Comparison of ENCODE assay signal across 8 cellular contexts in the genomic region with DNA sequence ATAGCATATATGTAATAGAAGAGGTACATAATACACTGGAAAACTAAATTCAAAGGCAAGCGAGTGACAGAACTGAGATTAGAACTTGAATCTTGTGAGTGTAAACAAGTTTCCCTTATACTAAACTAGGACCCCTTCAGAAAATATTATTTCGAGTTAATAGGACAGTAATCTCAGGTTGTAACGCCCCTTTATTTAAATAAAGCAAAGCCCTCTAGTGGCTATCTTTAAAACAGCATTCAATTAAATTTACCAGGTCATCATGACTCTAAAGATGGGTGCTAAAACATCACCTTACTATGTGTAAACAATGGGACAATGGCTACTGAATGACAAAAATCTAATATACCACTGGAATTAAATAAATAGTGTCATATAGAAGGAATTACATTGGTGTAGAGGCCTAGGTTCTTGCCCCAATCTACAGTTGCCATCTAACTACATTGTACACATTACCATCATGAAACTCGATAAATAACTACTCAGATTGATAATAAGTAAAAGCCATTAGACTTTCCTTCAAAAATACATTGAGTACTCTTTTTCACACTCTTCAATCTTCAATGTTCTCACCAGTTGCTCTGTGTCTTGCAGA.
A peak's percentile ranks its signal among the peaks of the same experiment; 100 is the strongest.
DNase-seq lines count a peak whose midpoint lies in the region; ATAC-seq, FAIRE-seq and TF ChIP-seq lines count a peak whose summit lies in the region.
"Had no signal": no experiment of that assay in that cellular context is flagged by ENCODE, and none has a peak within 500 bp of the region (broad histone marks: within the 10 kb centered on the region; RNA-seq: fewer than 3 reads in every experiment).

No MANE protein-coding gene starts in this region.

- intact Hi-C loops in K562 (cut with micrococcal nuclease): no loop called here

- ATAC-seq in K562: peak; percentile 51; the same call in 1 of the 3 replicates
- ATAC-seq in natural killer cell treated with Interleukin-12 subunit alpha and Interleukin-12 subunit beta and Interleukin-15 and Interleukin-18, amount 100 ng/mL, for 72 hours: no peak

- FAIRE-seq in K562 (lab: Jason Lieb, UNC): no peak

- no peaks in the 10 kb centered on the region for H3K4me1 Mint-ChIP-seq in natural killer cell treated with Interleukin-12 subunit alpha and Interleukin-12 subunit beta and Interleukin-15 and Interleukin-18, amount 100 ng/mL, for 72 hours (ENCODE audit: low read depth in 2 of 2)
- H3K4me1 Mint-ChIP-seq: IgD-negative memory B cell had no signal

- H3K27ac Mint-ChIP-seq in natural killer cell treated with Interleukin-12 subunit alpha and Interleukin-12 subunit beta and Interleukin-15 and Interleukin-18, amount 100 ng/mL, for 72 hours: no peak overlapping the region
- H3K27ac Mint-ChIP-seq: IgD-negative memory B cell had no signal

- BruUV-seq in K562 (replicated peaks; lab: Mats Ljungman, UMichigan): no TSS peak

- H3K4me3 ChIP-seq in K562: no peak overlapping the region
- no peak overlapping the region for H3K4me3 ChIP-seq in osteoblast (ENCODE audit: insufficient read depth, low read length)

- TF ChIP-seq EP300 in Ishikawa (IDR thresholded peaks at IDR 0.05; ENCODE audit: borderline replicate concordance): no peak
- no peak for TF ChIP-seq EP300 in K562 (IDR thresholded peaks at IDR 0.05; ENCODE audit: low read length)

- H4K20me1 ChIP-seq in K562 (replicated peaks; ENCODE audit: control insufficient read depth, insufficient read depth, low read length) (no peaks in the 10 kb centered on the region), osteoblast (ENCODE audit: insufficient read depth, low read length) (no peaks in the 10 kb centered on the region)

- no peaks in the 10 kb centered on the region for H3K9me1 ChIP-seq in K562 (ENCODE audit: control insufficient read depth, insufficient read depth, low read length)

- H3K27me3 ChIP-seq in K562 (ENCODE audit: control insufficient read depth in 2 of 2, insufficient read depth in 2 of 2, low read length in 2 of 2) (no peaks in the 10 kb centered on the region), osteoblast (ENCODE audit: insufficient read depth, low read length) (no peaks in the 10 kb centered on the region)

- no peaks in the 10 kb centered on the region for H3K79me2 ChIP-seq in K562 (ENCODE audit: control insufficient read depth, insufficient read depth, low read length)
- no peaks in the 10 kb centered on the region for H3K79me2 ChIP-seq in osteoblast (ENCODE audit: insufficient read depth, low read length)

- H3K9ac ChIP-seq in K562 (ENCODE audit: insufficient read depth in 1 of 2, low read depth in 2 of 2, low read length in 2 of 2): no peak overlapping the region

- peaks cover 3% of the 10 kb centered on the region for H3K9me3 Mint-ChIP-seq in natural killer cell treated with Interleukin-12 subunit alpha and Interleukin-12 subunit beta and Interleukin-15 and Interleukin-18, amount 100 ng/mL, for 72 hours
- H3K9me3 Mint-ChIP-seq: IgD-negative memory B cell had no signal

- H3K9me3 ChIP-seq in K562 (replicated peaks; ENCODE audit: control insufficient read depth, insufficient read depth, low read depth, low read length): no peaks in the 10 kb centered on the region
- H3K9me3 ChIP-seq in osteoblast (ENCODE audit: low read depth, low read length): no peaks in the 10 kb centered on the region

- H3K4me2 ChIP-seq in K562 (ENCODE audit: insufficient read depth, low read length): no peak overlapping the region
- no peak overlapping the region for H3K4me2 ChIP-seq in osteoblast (ENCODE audit: insufficient read depth, low read length)

- 2% methylated on average over 4 of the region's 4 CpGs for WGBS in K562 (ENCODE audit: insufficient coverage, low coverage, missing lambda C conversion rate)

- no peak for TF ChIP-seq POLR2A in K562 (conservative IDR thresholded peaks at IDR 0.05)

- POLR2A ChIA-PET in K562 (lab: Yijun Ruan, JAX): interaction anchor here (0.6 kb wide), 1 partner anchor 992 kb away, joined by 3 read pairs; no protein-coding TSS in a partner anchor

- no peaks in the 10 kb centered on the region for H3K36me3 Mint-ChIP-seq in natural killer cell treated with Interleukin-12 subunit alpha and Interleukin-12 subunit beta and Interleukin-15 and Interleukin-18, amount 100 ng/mL, for 72 hours
- H3K36me3 Mint-ChIP-seq: IgD-negative memory B cell had no signal

- no peak overlapping the region for H3K27ac ChIP-seq in K562 (ENCODE audit: extremely low read depth, low read depth, low read length)
- H3K27ac ChIP-seq in osteoblast (ENCODE audit: low read depth, low read length): no peak overlapping the region

- H2AFZ ChIP-seq in K562 (ENCODE audit: low read depth, low read length) (no peak overlapping the region), osteoblast (ENCODE audit: low read length) (no peak overlapping the region)

- no peaks in the 10 kb centered on the region for H3K27me3 Mint-ChIP-seq in natural killer cell treated with Interleukin-12 subunit alpha and Interleukin-12 subunit beta and Interleukin-15 and Interleukin-18, amount 100 ng/mL, for 72 hours
- H3K27me3 Mint-ChIP-seq: IgD-negative memory B cell had no signal

- no peaks in the 10 kb centered on the region for H3K4me1 ChIP-seq in K562 (replicated peaks in 1 of 2; ENCODE audit: control insufficient read depth in 2 of 2, insufficient read depth in 2 of 2, low read length in 2 of 2)
- peaks cover 25% of the 10 kb centered on the region for H3K4me1 ChIP-seq in osteoblast (ENCODE audit: insufficient read depth, low read length)

- H3K4me3 Mint-ChIP-seq in natural killer cell treated with Interleukin-12 subunit alpha and Interleukin-12 subunit beta and Interleukin-15 and Interleukin-18, amount 100 ng/mL, for 72 hours: no peak overlapping the region
- H3K4me3 Mint-ChIP-seq: IgD-negative memory B cell had no signal

- TF ChIP-seq CTCF in GM12872 (IDR thresholded peaks at IDR 0.05; ENCODE audit: insufficient read depth, low read depth, low read length): peak; percentile 58
- TF ChIP-seq CTCF in K562 (IDR thresholded peaks at IDR 0.05 in 2 of 3, conservative IDR thresholded peaks at IDR 0.05 in 1 of 3; ENCODE audit: insufficient read depth in 2 of 3, low read depth in 1 of 3, low read length in 3 of 3): peak in 2 of 3 experiments; percentile 29 to 36; a peak in 2 of 6 replicates
- peak; percentile 65 for TF ChIP-seq CTCF in osteoblast (IDR thresholded peaks at IDR 0.05; ENCODE audit: extremely low read depth, low read depth, low read length)

- TF ChIP-seq RAD21 in Ishikawa (IDR thresholded peaks at IDR 0.05; ENCODE audit: low read depth): 0 out of 2 replicates have a peak, but pooled peaks have one; percentile 13
- TF ChIP-seq RAD21 in K562 (CRISPR knock-in tag; conservative IDR thresholded peaks at IDR 0.05 in 1 of 2, IDR thresholded peaks at IDR 0.05 in 1 of 2): peak in 1 of 2 experiments; percentile 27; a peak in 2 of 4 replicates

- DNase-seq in K562 (ENCODE audit: extremely low read depth in 1 of 4, low spot score in 3 of 4) (peak; percentile 1 to 46 (median 30)), osteoblast (ENCODE audit: insufficient read length, low spot score, missing footprints) (no peak), kidney glomerular epithelial cell (lab: John Stamatoyannopoulos, UW) (no peak)
- DNase-seq in natural killer cell treated with Interleukin-12 subunit alpha and Interleukin-12 subunit beta and Interleukin-15 and Interleukin-18, amount 100 ng/mL, for 72 hours (ENCODE audit: low spot score): no peak
- DNase-seq in activated CD8-positive, alpha-beta memory T cell treated with anti-CD3 and anti-CD28 coated beads for 24 hours: no peak

- in situ Hi-C loops in K562 (cut with MboI): no loop called here

- H3K36me3 ChIP-seq in K562 (ENCODE audit: control insufficient read depth, insufficient read depth, low read length): no peaks in the 10 kb centered on the region
- no peaks in the 10 kb centered on the region for H3K36me3 ChIP-seq in osteoblast (ENCODE audit: insufficient read depth, low read length)

- CTCF ChIA-PET in K562 (lab: Yijun Ruan, JAX; ENCODE audit: low intra/inter-chr PET ratio): no interaction called here

TF ChIP-seq in Ishikawa, 13 proteins besides CTCF, POLR2A, EP300 and RAD21 (continues in another document):
- TF ChIP-seq TAF1 (IDR thresholded peaks at IDR 0.05; ENCODE audit: low read depth): no peak
- no peak for TF ChIP-seq ZBTB7A (IDR thresholded peaks at IDR 0.05; ENCODE audit: low read depth)

TF ChIP-seq in K562, 482 proteins besides CTCF, POLR2A, EP300 and RAD21 (continues in another document):
- TF ChIP-seq YY1 (IDR thresholded peaks at IDR 0.05; ENCODE audit: borderline replicate concordance in 1 of 3, control insufficient read depth in 1 of 3, extremely low read depth in 1 of 3, insufficient read depth in 3 of 3, insufficient read length in 1 of 3, insufficient replicate concordance in 2 of 3, low read depth in 1 of 3, low read length in 2 of 3) (no peak), ZNF197 (CRISPR knock-in tag; IDR thresholded peaks at IDR 0.05; ENCODE audit: low read depth) (no peak), SNRNP70 (optimal IDR thresholded peaks at IDR 0.05; ENCODE audit: low read depth, low read length) (no peak), NFIC (IDR thresholded peaks at IDR 0.05) (no peak), ILF3 (IDR thresholded peaks at IDR 0.05; ENCODE audit: borderline replicate concordance) (no peak), PTTG1 (tag; IDR thresholded peaks at IDR 0.05; ENCODE audit: low read depth) (no peak)
- TF ChIP-seq, protein P1, sequence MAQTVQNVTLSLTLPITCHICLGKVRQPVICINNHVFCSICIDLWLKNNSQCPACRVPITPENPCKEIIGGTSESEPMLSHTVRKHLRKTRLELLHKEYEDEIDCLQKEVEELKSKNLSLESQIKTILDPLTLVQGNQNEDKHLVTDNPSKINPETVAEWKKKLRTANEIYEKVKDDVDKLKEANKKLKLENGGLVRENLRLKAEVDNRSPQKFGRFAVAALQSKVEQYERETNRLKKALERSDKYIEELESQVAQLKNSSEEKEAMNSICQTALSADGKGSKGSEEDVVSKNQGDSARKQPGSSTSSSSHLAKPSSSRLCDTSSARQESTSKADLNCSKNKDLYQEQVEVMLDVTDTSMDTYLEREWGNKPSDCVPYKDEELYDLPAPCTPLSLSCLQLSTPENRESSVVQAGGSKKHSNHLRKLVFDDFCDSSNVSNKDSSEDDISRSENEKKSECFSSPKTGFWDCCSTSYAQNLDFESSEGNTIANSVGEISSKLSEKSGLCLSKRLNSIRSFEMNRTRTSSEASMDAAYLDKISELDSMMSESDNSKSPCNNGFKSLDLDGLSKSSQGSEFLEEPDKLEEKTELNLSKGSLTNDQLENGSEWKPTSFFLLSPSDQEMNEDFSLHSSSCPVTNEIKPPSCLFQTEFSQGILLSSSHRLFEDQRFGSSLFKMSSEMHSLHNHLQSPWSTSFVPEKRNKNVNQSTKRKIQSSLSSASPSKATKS (CRISPR knock-in tag; IDR thresholded peaks at IDR 0.05): no peak

Comparison
In these comparisons a context has a peak if more than half of its experiments do, and no peak if none do; other contexts are left out.
1. DNase-seq: peak in K562 (4 of 4); none in osteoblast (single experiment), kidney glomerular epithelial cell (single experiment), natural killer cell treated with Interleukin-12 subunit alpha and Interleukin-12 subunit beta and Interleukin-15 and Interleukin-18, amount 100 ng/mL, for 72 hours (single experiment) and activated CD8-positive, alpha-beta memory T cell treated with anti-CD3 and anti-CD28 coated beads for 24 hours (single experiment).
2. Peak in every context shown above with its lines, with median percentiles within 50 percentile points of each other: CTCF ChIP-seq.